ENCODE assay signal across 8 cellular contexts in genomic region chr1:53328490-53329182, GRCh38. TPM values are rescaled to one million over a fixed set of nuclear protein-coding genes. Genes with fewer than 3 reads are reported as not detected.
A peak's percentile ranks its signal among the peaks of the same experiment; 100 is the strongest.
DNase-seq lines count a peak whose midpoint lies in the region; ATAC-seq and TF ChIP-seq lines count a peak whose summit lies in the region.

No MANE protein-coding gene starts in this region.

- CTCF ChIA-PET in WTC11 (lab: Charles Lee), result interaction anchor here (0.6 kb wide), 1 partner anchor 57 kb away, joined by 3 read pairs; no protein-coding TSS in a partner anchor

- H3K27me3 Mint-ChIP-seq in WTC11 (ENCODE audit: low read depth), result peaks cover 3% of the 10 kb centered on the region; the same call in 1 of the 2 replicates
- H3K27me3 Mint-ChIP-seq in glutamatergic neuron (ENCODE audit: unreplicated experiment), result peaks cover 7% of the 10 kb centered on the region

- peaks cover 23% of the 10 kb centered on the region for H3K4me1 Mint-ChIP-seq in WTC11
- H3K4me1 Mint-ChIP-seq in glutamatergic neuron (ENCODE audit: low read depth, unreplicated experiment), result peaks cover 18% of the 10 kb centered on the region
- H3K4me1 Mint-ChIP-seq in stimulated activated effector memory CD8-positive, alpha-beta T cell treated with anti-CD3 and anti-CD28 coated beads, Interleukin-12 subunit alpha, Interleukin-12 subunit beta, amount 100 ng/mL, for 72 hours, result peaks cover 46% of the 10 kb centered on the region

- peaks cover 21% of the 10 kb centered on the region for H3K36me3 Mint-ChIP-seq in WTC11
- no peaks in the 10 kb centered on the region for H3K36me3 Mint-ChIP-seq in glutamatergic neuron (ENCODE audit: unreplicated experiment)
- peaks cover 49% of the 10 kb centered on the region for H3K36me3 Mint-ChIP-seq in stimulated activated effector memory CD8-positive, alpha-beta T cell treated with anti-CD3 and anti-CD28 coated beads, Interleukin-12 subunit alpha, Interleukin-12 subunit beta, amount 100 ng/mL, for 72 hours

- peak; percentile 20 for ATAC-seq in WTC11
- no peak for ATAC-seq in stimulated activated effector memory CD8-positive, alpha-beta T cell treated with anti-CD3 and anti-CD28 coated beads, Interleukin-12 subunit alpha, Interleukin-12 subunit beta, amount 100 ng/mL, for 72 hours
- ATAC-seq in HG02571 (IDR thresholded peaks at IDR 0.05; ENCODE audit: unreplicated experiment), result no peak

- H3K27ac Mint-ChIP-seq in WTC11 (no peak overlapping the region), glutamatergic neuron (ENCODE audit: unreplicated experiment) (peak overlapping the region; percentile 91)
- peak overlapping the region; percentile 94 for H3K27ac Mint-ChIP-seq in stimulated activated effector memory CD8-positive, alpha-beta T cell treated with anti-CD3 and anti-CD28 coated beads, Interleukin-12 subunit alpha, Interleukin-12 subunit beta, amount 100 ng/mL, for 72 hours

- DNase-seq in activated naive CD4-positive, alpha-beta T cell treated with Interleukin-2 at 50 U/mL for 16 hours, result peak; percentile 15
- DNase-seq in activated naive CD4-positive, alpha-beta T cell (lab: John Stamatoyannopoulos, UW), result no peak
- DNase-seq in WTC11 (ENCODE audit: low spot score) (peak; percentile 60), glutamatergic neuron (no peak), hippocampal formation (lab: John Stamatoyannopoulos, UW) (no peak), GM19240 (ENCODE audit: insufficient read length, low spot score) (no peak)
- no peak for DNase-seq in stimulated activated effector memory CD8-positive, alpha-beta T cell treated with anti-CD3 and anti-CD28 coated beads, Interleukin-12 subunit alpha, Interleukin-12 subunit beta, amount 100 ng/mL, for 72 hours (ENCODE audit: low spot score in 2 of 2)

- H3K9me3 Mint-ChIP-seq in WTC11 (no peaks in the 10 kb centered on the region), glutamatergic neuron (ENCODE audit: unreplicated experiment) (peaks cover 11% of the 10 kb centered on the region)
- H3K9me3 Mint-ChIP-seq in stimulated activated effector memory CD8-positive, alpha-beta T cell treated with anti-CD3 and anti-CD28 coated beads, Interleukin-12 subunit alpha, Interleukin-12 subunit beta, amount 100 ng/mL, for 72 hours, result no peaks in the 10 kb centered on the region

- TF ChIP-seq CTCF in WTC11 (IDR thresholded peaks at IDR 0.05) (peak; percentile 20; the same call in 1 of the 2 replicates), glutamatergic neuron (IDR thresholded peaks at IDR 0.05; ENCODE audit: partially characterized antibody, unreplicated experiment) (peak; percentile 45)

- H3K4me3 Mint-ChIP-seq in WTC11 (peak overlapping the region; percentile 97), glutamatergic neuron (ENCODE audit: unreplicated experiment) (peak overlapping the region; percentile 91)
- peak overlapping the region; percentile 95 for H3K4me3 Mint-ChIP-seq in stimulated activated effector memory CD8-positive, alpha-beta T cell treated with anti-CD3 and anti-CD28 coated beads, Interleukin-12 subunit alpha, Interleukin-12 subunit beta, amount 100 ng/mL, for 72 hours

- POLR2A ChIA-PET in WTC11 (lab: Charles Lee), result no interaction called here

TF ChIP-seq in WTC11, 78 proteins besides CTCF, POLR2A, EP300 and RAD21:
- TF ChIP-seq FOXP1 (CRISPR knock-in tag; IDR thresholded peaks at IDR 0.05; ENCODE audit: borderline replicate concordance) (no peak), JAZF1 (CRISPR knock-in tag; IDR thresholded peaks at IDR 0.05) (no peak), ZNF121 (CRISPR knock-in tag; IDR thresholded peaks at IDR 0.05) (peak; percentile 62; the same call in 1 of the 2 replicates), MLX (CRISPR knock-in tag; IDR thresholded peaks at IDR 0.05) (no peak)

RNA-seq across cellular contexts. Expression of gene LRP8, which starts 0.8 kb away (rescaled TPM):
- total RNA-seq in WTC11 (2021) (61.9 to 69.5 TPM (median 66.6 TPM) in 3 replicates), glutamatergic neuron (ENCODE audit: unreplicated experiment) (57.9 TPM)

Comparison
In these comparisons a context has a peak if more than half of its experiments do, and no peak if none do; other contexts are left out.
1. DNase-seq: peak in activated naive CD4-positive, alpha-beta T cell treated with Interleukin-2 at 50 U/mL for 16 hours (single experiment) and WTC11 (single experiment); none in activated naive CD4-positive, alpha-beta T cell (0 of 4), glutamatergic neuron (single experiment), stimulated activated effector memory CD8-positive, alpha-beta T cell treated with anti-CD3 and anti-CD28 coated beads, Interleukin-12 subunit alpha, Interleukin-12 subunit beta, amount 100 ng/mL, for 72 hours (0 of 2), hippocampal formation (0 of 2) and GM19240 (single experiment).
2. Peak in every context shown above with its lines, with median percentiles within 50 percentile points of each other: H3K4me3 Mint-ChIP-seq.